In the genomic region with DNA sequence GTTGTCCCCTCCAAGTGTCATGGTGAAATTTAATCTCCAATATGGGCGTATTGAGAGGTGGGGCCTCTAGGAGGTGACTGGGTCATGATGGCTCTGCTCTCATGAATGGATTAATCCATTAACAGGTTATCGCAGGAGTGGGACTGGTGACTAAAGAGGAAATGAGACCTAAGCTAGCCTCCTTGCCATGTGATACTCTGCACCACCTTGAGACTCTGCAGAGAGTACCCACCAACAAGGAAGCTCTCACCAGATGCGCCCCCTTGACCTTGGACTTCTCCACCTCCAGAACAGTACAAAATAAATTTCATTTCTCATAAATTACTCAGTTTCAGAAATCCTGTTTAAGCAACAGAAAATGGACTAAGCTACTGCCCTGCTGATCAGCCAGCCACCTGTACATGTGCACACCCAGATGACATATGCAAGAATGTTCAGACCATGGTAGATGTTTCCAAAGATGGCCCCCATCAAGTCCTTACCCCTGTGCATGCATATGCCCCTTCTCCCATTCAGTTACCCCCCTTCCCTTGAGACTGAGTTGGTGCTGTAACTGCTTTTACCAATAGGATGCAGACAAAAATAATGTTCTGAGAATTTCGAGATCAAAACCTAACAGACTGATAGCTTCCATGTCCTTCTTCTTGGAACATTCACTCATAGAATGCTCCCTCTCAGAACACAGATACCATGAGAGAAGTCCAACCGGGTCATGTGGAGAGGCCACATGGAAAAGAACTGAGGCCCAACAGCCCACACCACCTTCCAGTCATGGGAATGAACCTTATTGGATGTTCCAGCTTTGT, we compare ENCODE assay signal across 9 cellular contexts. TPM values are rescaled to one million over a fixed set of nuclear protein-coding genes. Genes with fewer than 3 reads are reported as not detected.
DNase-seq lines count a peak whose midpoint lies in the region; ATAC-seq lines count a peak whose summit lies in the region.
"Had no signal": no experiment of that assay in that cellular context is flagged by ENCODE, and none has a peak within 500 bp of the region (broad histone marks: within the 10 kb centered on the region; RNA-seq: fewer than 3 reads in every experiment).

No MANE protein-coding gene starts in this region.

- no peak overlapping the region for H3K9ac ChIP-seq in mesenchymal stem cell (ENCODE audit: low read length)

- no peak overlapping the region for H3K4me2 ChIP-seq in mesenchymal stem cell (ENCODE audit: low read length, poor library complexity, severe bottlenecking)

- peaks cover 55 to 83% (median 74%) of the 10 kb centered on the region in 7 donors for H3K4me1 Mint-ChIP-seq in naive thymus-derived CD4-positive, alpha-beta T cell

- no peaks in the 10 kb centered on the region for H3K27me3 ChIP-seq in naive thymus-derived CD4-positive, alpha-beta T cell (ENCODE audit: control insufficient read depth in 2 of 2, insufficient read depth in 2 of 2, low read length in 2 of 2)
- no peaks in the 10 kb centered on the region for H3K27me3 ChIP-seq in mesenchymal stem cell (ENCODE audit: control insufficient read depth in 1 of 2, insufficient read depth in 1 of 2, low read length in 2 of 2)

- peak overlapping the region; percentile 60 to 92 (median 82) for H3K27ac Mint-ChIP-seq in naive thymus-derived CD4-positive, alpha-beta T cell

- intact Hi-C loops in naive thymus-derived CD4-positive, alpha-beta T cell (cut with micrococcal nuclease): loop anchor here (1.0 to 2.0 kb wide), 4 partner anchors 11 to 27 kb away; no protein-coding TSS in a partner anchor

- no peak overlapping the region for H2BK120ac ChIP-seq in mesenchymal stem cell (ENCODE audit: low read depth, low read length)

- ATAC-seq in GM18861 (IDR thresholded peaks at IDR 0.05; ENCODE audit: unreplicated experiment) (peak; percentile 39), GM21447 (IDR thresholded peaks at IDR 0.05; ENCODE audit: unreplicated experiment) (peak; percentile 35), HG03520 (IDR thresholded peaks at IDR 0.05; ENCODE audit: unreplicated experiment) (peak; percentile 34)
- ATAC-seq in naive thymus-derived CD4-positive, alpha-beta T cell: no peak

- no peaks in the 10 kb centered on the region for H3K9me3 Mint-ChIP-seq in naive thymus-derived CD4-positive, alpha-beta T cell

- CTCF ChIA-PET in naive thymus-derived CD4-positive, alpha-beta T cell (lab: Charles Lee): interaction anchor here (1.0 to 4.4 kb wide), 4 partner anchors 23 to 120 kb away, joined by 5 to 44 read pairs (median 6); partner anchors contain the start of gene MAP3K5

- H3K27ac ChIP-seq in naive thymus-derived CD4-positive, alpha-beta T cell (ENCODE audit: low read depth, low read length): peak overlapping the region; percentile 58
- H3K27ac ChIP-seq in mesenchymal stem cell (ENCODE audit: low read length, poor library complexity, severe bottlenecking): no peak overlapping the region

- no peak overlapping the region for H3K14ac ChIP-seq in mesenchymal stem cell (ENCODE audit: low read length in 2 of 2)

- peak overlapping the region; percentile 26 to 72 (median 60) for H3K4me3 Mint-ChIP-seq in naive thymus-derived CD4-positive, alpha-beta T cell

- H2BK15ac ChIP-seq in mesenchymal stem cell (ENCODE audit: low read depth, poor library complexity, severe bottlenecking): no peak overlapping the region

- H3K79me1 ChIP-seq in mesenchymal stem cell (replicated peaks; ENCODE audit: low read length, poor library complexity, severe bottlenecking): peaks cover 29% of the 10 kb centered on the region

- 97% methylated on average over 5 of the region's 5 CpGs for WGBS in mesenchymal stem cell

- H4K91ac ChIP-seq in mesenchymal stem cell (ENCODE audit: low read length): no peak overlapping the region

- no peak for DNase-seq in naive thymus-derived CD4-positive, alpha-beta T cell
- DNase-seq in activated effector memory CD4-positive, alpha-beta T cell treated with Interleukin-2 at 50 U/mL for 16 hours: no peak
- DNase-seq in SIG-M5 treated with dmso at 0.1 percent for 504 hours (lab: John Stamatoyannopoulos, UW; ENCODE audit: unreplicated experiment) (no peak), mesenchymal stem cell (no peak)
- DNase-seq: stimulated activated CD4-positive, alpha-beta T cell treated with anti-CD3 and anti-CD28 coated beads, Interleukin-4, amount 100 ng/mL, for 1 hour had no signal

- H3K4me3 ChIP-seq in naive thymus-derived CD4-positive, alpha-beta T cell (ENCODE audit: low read length): peak overlapping the region; percentile 3
- no peak overlapping the region for H3K4me3 ChIP-seq in mesenchymal stem cell (ENCODE audit: insufficient read depth in 1 of 2, low read depth in 1 of 2, low read length in 2 of 2)
- H3K4me3 ChIP-seq: SK-N-MC had no signal

- no peaks in the 10 kb centered on the region for H3K36me3 ChIP-seq in naive thymus-derived CD4-positive, alpha-beta T cell (ENCODE audit: control insufficient read depth in 2 of 3, insufficient read depth in 3 of 3, low read length in 3 of 3)
- no peaks in the 10 kb centered on the region for H3K36me3 ChIP-seq in mesenchymal stem cell (ENCODE audit: control insufficient read depth in 1 of 2, insufficient read depth in 2 of 2, low read depth in 1 of 2, low read length in 2 of 2)

- no peaks in the 10 kb centered on the region for H3K27me3 Mint-ChIP-seq in naive thymus-derived CD4-positive, alpha-beta T cell

- H3K18ac ChIP-seq in mesenchymal stem cell (ENCODE audit: low read depth in 1 of 2, low read length in 2 of 2): peak overlapping the region in 1 of 2 experiments; percentile 70

- POLR2A ChIA-PET in naive thymus-derived CD4-positive, alpha-beta T cell (lab: Charles Lee): interaction anchor here (0.6 to 6.5 kb wide), 7 partner anchors 10 to 474 kb away, joined by 3 to 77 read pairs (median 5); partner anchors contain the start of genes BCLAF1 and MAP3K5

- H3K4ac ChIP-seq in mesenchymal stem cell (ENCODE audit: low read depth in 1 of 2, low read length in 2 of 2): no peak overlapping the region

- peaks cover 0 to 9% (median 0%) of the 10 kb centered on the region in 5 donors for H3K36me3 Mint-ChIP-seq in naive thymus-derived CD4-positive, alpha-beta T cell

- H4K8ac ChIP-seq in mesenchymal stem cell (ENCODE audit: low read length): no peak overlapping the region

- peaks cover 65 to 66% of the 10 kb centered on the region in 2 donors for H3K4me1 ChIP-seq in naive thymus-derived CD4-positive, alpha-beta T cell (ENCODE audit: control insufficient read depth in 2 of 2, insufficient read depth in 2 of 2, low read length in 2 of 2)
- peaks cover 3% of the 10 kb centered on the region for H3K4me1 ChIP-seq in mesenchymal stem cell (ENCODE audit: control insufficient read depth, insufficient read depth, low read depth, low read length)

- no peak overlapping the region for H2AK5ac ChIP-seq in mesenchymal stem cell (ENCODE audit: low read length, severe bottlenecking)

- H3K23ac ChIP-seq in mesenchymal stem cell (ENCODE audit: low read length in 2 of 2): no peak overlapping the region

- H3K9me3 ChIP-seq in naive thymus-derived CD4-positive, alpha-beta T cell (ENCODE audit: control insufficient read depth in 2 of 3, low read length in 3 of 3): no peaks in the 10 kb centered on the region
- no peaks in the 10 kb centered on the region for H3K9me3 ChIP-seq in mesenchymal stem cell (ENCODE audit: control insufficient read depth, low read length)

- no peak overlapping the region for H2BK5ac ChIP-seq in mesenchymal stem cell (ENCODE audit: low read depth, low read length, poor library complexity, severe bottlenecking)

- peak overlapping the region in 1 of 2 experiments; percentile 49 for H2BK12ac ChIP-seq in mesenchymal stem cell (ENCODE audit: low read length in 2 of 2)

- no peak overlapping the region for H2AFZ ChIP-seq in mesenchymal stem cell (ENCODE audit: low read depth, low read length)

RNA-seq across cellular contexts. Expression of gene MAP3K5, which starts 28.4 kb away (rescaled TPM):
- total RNA-seq in naive thymus-derived CD4-positive, alpha-beta T cell: 10 to 100 TPM; 12.9 to 32.5 (median 14.0) TPM
- polyA plus RNA-seq in naive thymus-derived CD4-positive, alpha-beta T cell: 1 to 10 TPM; 2.6 to 3.6 TPM
- 9.8 TPM for polyA plus RNA-seq in mesenchymal stem cell (2013, experiment 1 of 2)
- polyA plus RNA-seq in mesenchymal stem cell (2013, experiment 2 of 2): 10.1 TPM

RNA-seq across cellular contexts. Expression of gene PEX7, which starts 58.5 kb away (rescaled TPM):
- 1 to 10 TPM; 4.0 to 6.2 (median 5.4) TPM for total RNA-seq in naive thymus-derived CD4-positive, alpha-beta T cell
- polyA plus RNA-seq in naive thymus-derived CD4-positive, alpha-beta T cell: 1 to 10 TPM; 6.1 to 6.6 TPM
- 6.2 TPM for polyA plus RNA-seq in mesenchymal stem cell (2013, experiment 1 of 2)
- 5.8 TPM for polyA plus RNA-seq in mesenchymal stem cell (2013, experiment 2 of 2)
